In the genomic region with DNA sequence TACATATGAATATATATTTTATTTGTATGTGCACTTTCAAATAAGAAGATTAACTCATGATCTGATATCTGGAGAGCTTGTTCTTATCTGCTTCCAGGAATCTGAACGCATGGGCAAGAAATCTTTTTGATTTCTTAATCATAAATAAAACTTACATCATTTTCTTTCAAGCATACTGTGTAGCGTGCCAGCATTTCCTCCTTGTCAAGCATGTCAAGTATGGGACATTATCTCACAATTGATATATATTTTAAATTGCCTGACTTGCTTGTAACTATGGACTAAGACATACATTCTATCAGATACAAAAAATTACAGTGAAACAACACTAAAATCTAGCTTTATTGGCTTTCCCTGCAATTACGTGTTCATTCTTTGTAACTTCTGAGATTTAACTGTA, we compare ENCODE assay signal across 32 cellular contexts.
"Had no signal": no experiment of that assay in that cellular context is flagged by ENCODE, and none has a peak within 500 bp of the region (broad histone marks: within the 10 kb centered on the region; RNA-seq: fewer than 3 reads in every experiment).

No MANE protein-coding gene starts in this region.

- H3K4me3 Mint-ChIP-seq: activated CD8-positive, alpha-beta memory T cell treated with anti-CD3 and anti-CD28 coated beads, Interleukin-2, amount 10 ng/mL, durations not matched to agents 7 days and 5 days; activated CD8-positive, alpha-beta T cell treated with anti-CD3 and anti-CD28 coated beads, Interleukin-2, amount 10 ng/mL, durations not matched to agents 7 days and 5 days; activated naive CD8-positive, alpha-beta T cell treated with anti-CD3 and anti-CD28 coated beads, Interleukin-2, amount 50 U/mL, for 24 hours; activated T-cell treated with anti-CD3 and anti-CD28 coated beads, Interleukin-2, amount 50 U/mL, for 4 hours; brain; T-helper 17 cell; WTC11 had no signal

- H3K27ac ChIP-seq: KMS-11, SJCRH30 had no signal

- H3K27me3 ChIP-seq: MG63, SJCRH30 had no signal

- H3K4me1 Mint-ChIP-seq: activated CD8-positive, alpha-beta memory T cell treated with anti-CD3 and anti-CD28 coated beads, Interleukin-2, amount 10 ng/mL, durations not matched to agents 7 days and 5 days; activated naive CD8-positive, alpha-beta T cell treated with anti-CD3 and anti-CD28 coated beads, Interleukin-2, amount 50 U/mL, for 24 hours; brain; T-helper 17 cell had no signal

- H3K36me3 ChIP-seq: MG63, SJCRH30 had no signal

- H3K9ac ChIP-seq: KMS-11 had no signal

- H3K4me1 ChIP-seq: SJCRH30 had no signal

- ATAC-seq: activated CD8-positive, alpha-beta memory T cell treated with anti-CD3 and anti-CD28 coated beads, Interleukin-2, amount 10 ng/mL, durations not matched to agents 7 days and 5 days; activated CD8-positive, alpha-beta T cell treated with anti-CD3 and anti-CD28 coated beads, Interleukin-2, amount 10 ng/mL, durations not matched to agents 7 days and 5 days; activated naive CD4-positive, alpha-beta T cell treated with anti-CD3 and anti-CD28 coated beads, Interleukin-2, amount 50 U/mL, for 72 hours; activated naive CD8-positive, alpha-beta T cell treated with anti-CD3 and anti-CD28 coated beads, Interleukin-2, amount 50 U/mL, for 24 hours; activated T-cell treated with anti-CD3 and anti-CD28 coated beads, Interleukin-2, amount 50 U/mL, for 4 hours; Panc1; Right ventricle myocardium inferior; SK-N-SH treated with all-trans-retinoic acid at 6 μM for 48 hours; T-helper 17 cell; WTC11 had no signal

- H3K9me3 ChIP-seq: SJCRH30 had no signal

- DNase-seq: activated CD4-positive, alpha-beta T cell treated with anti-CD3 and anti-CD28 coated beads for 48 hours; activated CD4-positive, alpha-beta T cell treated with anti-CD3 and anti-CD28 coated beads, Interleukin-2, amount 50 U/mL, for 4 hours; activated CD4-positive, CD25-positive, alpha-beta regulatory T cell treated with anti-CD3 and anti-CD28 coated beads, Interleukin-2, amount 50 U/mL, for 72 hours; activated CD8-positive, alpha-beta memory T cell treated with anti-CD3 and anti-CD28 coated beads, Interleukin-2, amount 10 ng/mL, durations not matched to agents 7 days and 5 days; activated CD8-positive, alpha-beta T cell treated with anti-CD3 and anti-CD28 coated beads, Interleukin-2, amount 10 ng/mL, durations not matched to agents 7 days and 5 days; activated effector memory CD4-positive, alpha-beta T cell treated with anti-CD3 and anti-CD28 coated beads, Interleukin-2, amount 50 U/mL, for 16 hours; activated naive CD4-positive, alpha-beta T cell treated with Interleukin-2 at 50 U/mL for 16 hours; activated naive CD8-positive, alpha-beta T cell treated with anti-CD3 and anti-CD28 coated beads, Interleukin-2, amount 50 U/mL, for 24 hours; activated T-cell treated with anti-CD3 and anti-CD28 coated beads, Interleukin-2, amount 50 U/mL, for 4 hours; amygdala; cerebellar nuclear complex; MG63; MV-4-11; NCI-H1092 treated with DMSO at 0.1 percent for 48 hours; NCI-H1417 treated with DMSO at 0.1 percent for 48 hours; NCI-H187; NCI-H2081; NCI-H446 treated with DMSO at 0.1 percent for 48 hours; NCI-H526; NCI-H774; RPMI8226; SJCRH30; SW 1271; T-helper 17 cell; T-helper 9 cell had no signal

- H3K36me3 Mint-ChIP-seq: activated CD8-positive, alpha-beta memory T cell treated with anti-CD3 and anti-CD28 coated beads, Interleukin-2, amount 10 ng/mL, durations not matched to agents 7 days and 5 days; activated naive CD4-positive, alpha-beta T cell treated with anti-CD3 and anti-CD28 coated beads, Interleukin-2, amount 50 U/mL, for 72 hours; brain had no signal

- H3K4me2 ChIP-seq: KMS-11 had no signal

- H3K27me3 Mint-ChIP-seq: activated CD8-positive, alpha-beta memory T cell treated with anti-CD3 and anti-CD28 coated beads, Interleukin-2, amount 10 ng/mL, durations not matched to agents 7 days and 5 days; activated naive CD8-positive, alpha-beta T cell treated with anti-CD3 and anti-CD28 coated beads, Interleukin-2, amount 50 U/mL, for 24 hours; T-helper 17 cell had no signal

- H3K4me3 ChIP-seq: MG63, SJCRH30 had no signal

- H3K27ac Mint-ChIP-seq: activated CD8-positive, alpha-beta memory T cell treated with anti-CD3 and anti-CD28 coated beads, Interleukin-2, amount 10 ng/mL, durations not matched to agents 7 days and 5 days; activated CD8-positive, alpha-beta T cell treated with anti-CD3 and anti-CD28 coated beads, Interleukin-2, amount 10 ng/mL, durations not matched to agents 7 days and 5 days; activated naive CD4-positive, alpha-beta T cell treated with anti-CD3 and anti-CD28 coated beads, Interleukin-2, amount 50 U/mL, for 72 hours; activated naive CD8-positive, alpha-beta T cell treated with anti-CD3 and anti-CD28 coated beads, Interleukin-2, amount 50 U/mL, for 24 hours; brain; T-helper 17 cell; WTC11 had no signal
